Comparison of ENCODE assay signal across 7 cellular contexts in the genomic region with DNA sequence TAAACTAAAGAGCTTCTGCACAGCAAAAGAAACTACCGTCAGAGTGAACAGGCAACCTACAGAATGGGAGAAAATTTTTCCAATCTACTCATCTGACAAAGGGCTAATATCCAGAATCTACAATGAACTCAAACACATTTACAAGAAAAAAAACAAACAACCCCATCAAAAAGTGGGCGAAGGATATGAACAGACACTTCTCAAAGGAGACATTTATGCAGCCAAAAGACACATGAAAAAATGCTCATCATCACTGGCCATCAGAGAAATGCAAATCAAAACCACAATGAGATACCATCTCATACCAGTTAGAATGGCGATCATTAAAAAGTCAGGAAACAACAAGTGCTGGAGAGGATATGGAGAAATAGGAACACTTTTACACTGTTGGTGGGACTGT. TPM values are rescaled to one million over a fixed set of nuclear protein-coding genes. Genes with fewer than 3 reads are reported as not detected.
"Had no signal": no experiment of that assay in that cellular context is flagged by ENCODE, and none has a peak within 500 bp of the region (broad histone marks: within the 10 kb centered on the region; RNA-seq: fewer than 3 reads in every experiment).

No MANE protein-coding gene starts in this region.

RNA-seq across cellular contexts. Expression of a gene that starts 15.7 kb away (rescaled TPM):
- total RNA-seq: kidney epithelial cell, left ventricle myocardium inferior, left ventricle myocardium superior, liver, lung microvascular endothelial cell, mesothelial cell of epicardium, mononuclear cell had no signal
